ENCODE assay signal across 21 cellular contexts in the genomic region with DNA sequence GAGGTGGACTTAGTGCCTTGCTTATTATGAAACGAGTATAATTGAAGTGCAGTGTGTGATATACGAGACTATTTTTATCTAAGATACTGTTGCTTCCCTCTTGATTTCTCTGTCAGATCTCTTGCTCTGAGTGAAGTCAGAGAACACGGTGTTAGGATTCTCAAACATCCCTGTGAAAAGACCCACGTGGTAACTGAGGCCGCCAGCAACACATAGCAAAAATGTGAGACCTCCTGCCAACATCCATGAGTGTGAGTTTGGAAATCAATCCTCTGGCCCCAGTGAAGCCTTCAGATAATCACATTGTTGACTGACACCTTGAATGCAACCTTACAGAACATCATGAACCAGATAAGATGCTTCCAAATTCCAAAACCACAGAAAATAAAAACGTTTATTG.
DNase-seq lines count a peak whose midpoint lies in the region; ATAC-seq, FAIRE-seq and TF ChIP-seq lines count a peak whose summit lies in the region.
"Had no signal": no experiment of that assay in that cellular context is flagged by ENCODE, and none has a peak within 500 bp of the region (broad histone marks: within the 10 kb centered on the region; RNA-seq: fewer than 3 reads in every experiment).

No MANE protein-coding gene starts in this region.

- no peak overlapping the region for H4K8ac ChIP-seq in H1 (ENCODE audit: extremely low read depth, insufficient read depth, low read length)

- H2AK5ac ChIP-seq in H1 (ENCODE audit: low read depth, low read length) = no peak overlapping the region

- H3K9ac ChIP-seq in Karpas-422 (ENCODE audit: low read length) = no peak overlapping the region
- H3K9ac ChIP-seq in H1 (replicated peaks in 1 of 4; ENCODE audit: extremely low read depth in 1 of 4, low read depth in 3 of 4, low read length in 3 of 4) = no peak overlapping the region

- in situ Hi-C loops in KBM-7 (cut with MboI; ENCODE audit: low pct_unique_long_range_greater_than_20kb, low sequenced_read_pairs) = no loop called here

- no peak overlapping the region for H3K56ac ChIP-seq in H1 (replicated peaks; ENCODE audit: insufficient read length, low read depth, low read length)

- H3K4me3 Mint-ChIP-seq in Caco-2 (ENCODE audit: unreplicated experiment) = no peak overlapping the region
- H3K4me3 Mint-ChIP-seq: CD4-positive, alpha-beta memory T cell; GM23338 had no signal

- H3K18ac ChIP-seq in H1 (ENCODE audit: extremely low read depth, low read length) = no peak overlapping the region

- H3K36me3 ChIP-seq in Karpas-422 (ENCODE audit: insufficient read depth, low read length) (no peaks in the 10 kb centered on the region), H1 (ENCODE audit: control insufficient read depth in 2 of 4, insufficient read depth in 4 of 4, low read length in 3 of 4) (no peaks in the 10 kb centered on the region), osteoblast (ENCODE audit: insufficient read depth, low read length) (no peaks in the 10 kb centered on the region), Caco-2 (ENCODE audit: control insufficient read depth, insufficient read depth, low read length) (no peaks in the 10 kb centered on the region), prostate gland (no peaks in the 10 kb centered on the region)
- H3K36me3 ChIP-seq: BE2C had no signal

- H3K4me3 ChIP-seq in Karpas-422 (ENCODE audit: low read length) (no peak overlapping the region), H1 (ENCODE audit: extremely low read depth in 1 of 4, insufficient read depth in 2 of 4, low read depth in 3 of 4, low read length in 4 of 4) (no peak overlapping the region), osteoblast (ENCODE audit: insufficient read depth, low read length) (no peak overlapping the region), Caco-2 (ENCODE audit: low read depth, low read length) (no peak overlapping the region), prostate gland (no peak overlapping the region)
- H3K4me3 ChIP-seq: GM23338 had no signal

- TF ChIP-seq EP300 in H1 (IDR thresholded peaks at IDR 0.05; ENCODE audit: borderline replicate concordance in 1 of 2, low read depth in 2 of 2, low read length in 2 of 2) = no peak

- H2AFZ ChIP-seq in Karpas-422 (ENCODE audit: low read length) (0 out of 2 replicates have a peak overlapping the region, but pooled peaks have one; percentile 2), H1 (ENCODE audit: low read length) (0 out of 2 replicates have a peak overlapping the region, but pooled peaks have one; percentile 6), osteoblast (ENCODE audit: low read length) (peak overlapping the region; percentile 71)
- H2AFZ ChIP-seq: GM23338 had no signal

- WGBS in H1 (ENCODE audit: extremely low coverage in 1 of 2, insufficient coverage in 1 of 2, insufficient read length in 1 of 2, insufficient replicate concordance in 2 of 2, low coverage in 1 of 2, low lambda C conversion rate in 2 of 2, missing lambda C conversion rate in 1 of 2), 2 experiments = 85% methylated on average over 6 of the region's 6 CpGs; no CpG with 5 or more reads in 1 of the 2 experiments
- 49% methylated on average over 6 of the region's 6 CpGs for WGBS in prostate gland

- peaks cover 9% of the 10 kb centered on the region for H3K9me3 Mint-ChIP-seq in Caco-2 (ENCODE audit: unreplicated experiment)
- H3K9me3 Mint-ChIP-seq: GM23338 had no signal

- H3K4me1 ChIP-seq in Karpas-422 (ENCODE audit: low read length) = no peaks in the 10 kb centered on the region
- H3K4me1 ChIP-seq in H1 (replicated peaks in 1 of 4; ENCODE audit: control insufficient read depth in 3 of 4, insufficient read depth in 4 of 4, low read length in 3 of 4) = no peaks in the 10 kb centered on the region
- peaks cover 11% of the 10 kb centered on the region for H3K4me1 ChIP-seq in osteoblast (ENCODE audit: insufficient read depth, low read length)
- no peaks in the 10 kb centered on the region for H3K4me1 ChIP-seq in Caco-2
- H3K4me1 ChIP-seq in prostate gland (replicated peaks) = no peaks in the 10 kb centered on the region
- H3K4me1 ChIP-seq: BE2C had no signal

- H3K14ac ChIP-seq in H1 (ENCODE audit: insufficient read length) = no peak overlapping the region

- no peak overlapping the region for H4K5ac ChIP-seq in H1 (ENCODE audit: insufficient read length, low read depth, low read length)

- POLR2A ChIA-PET in H1 (lab: Charles Lee; ENCODE audit: partially characterized antibody) = no interaction called here
- POLR2A ChIA-PET in Caco-2 (lab: Charles Lee) = no interaction called here

- no peak for TF ChIP-seq POLR2A in H1 (IDR thresholded peaks at IDR 0.05; ENCODE audit: control extremely low read depth in 1 of 2, low read depth in 2 of 2, low read length in 2 of 2)
- no peak for TF ChIP-seq POLR2A in prostate gland (IDR thresholded peaks at IDR 0.05)

- H3K9me2 ChIP-seq in Karpas-422 (replicated peaks; ENCODE audit: insufficient read depth, low read length) = no peaks in the 10 kb centered on the region

- H3K27ac Mint-ChIP-seq in Caco-2 (ENCODE audit: unreplicated experiment) = no peak overlapping the region
- H3K27ac Mint-ChIP-seq: CD4-positive, alpha-beta memory T cell; GM23338 had no signal

- H2BK20ac ChIP-seq in H1 (ENCODE audit: low read length) = no peak overlapping the region

- H3K27ac ChIP-seq in Karpas-422 (ENCODE audit: low read length) (no peak overlapping the region), H1 (ENCODE audit: low read depth, low read length) (no peak overlapping the region), osteoblast (ENCODE audit: low read depth, low read length) (no peak overlapping the region), prostate gland (no peak overlapping the region)
- H3K27ac ChIP-seq: RWPE1 had no signal

- H3K9me3 ChIP-seq in Karpas-422 (ENCODE audit: low read length) (peaks cover 15% of the 10 kb centered on the region), H1 (ENCODE audit: insufficient read depth in 2 of 2, low read depth in 1 of 2, low read length in 1 of 2) (no peaks in the 10 kb centered on the region), osteoblast (ENCODE audit: low read depth, low read length) (no peaks in the 10 kb centered on the region), Caco-2 (no peaks in the 10 kb centered on the region), prostate gland (no peaks in the 10 kb centered on the region)
- H3K9me3 ChIP-seq: BE2C had no signal

- H2BK12ac ChIP-seq in H1 (ENCODE audit: low read depth, low read length) = no peak overlapping the region

- H3K36me3 Mint-ChIP-seq in Caco-2 (ENCODE audit: insufficient read depth, unreplicated experiment) = no peaks in the 10 kb centered on the region
- H3K36me3 Mint-ChIP-seq: CD4-positive, alpha-beta memory T cell had no signal

- no peak overlapping the region for H2BK5ac ChIP-seq in H1 (ENCODE audit: low read depth, low read length)

- no peak overlapping the region for H2BK15ac ChIP-seq in H1 (ENCODE audit: low read length)

- no peak overlapping the region for H3K4ac ChIP-seq in H1 (replicated peaks; ENCODE audit: insufficient read length, low read depth, low read length)

- no peaks in the 10 kb centered on the region for H3K79me2 ChIP-seq in Karpas-422 (ENCODE audit: low read length)
- no peaks in the 10 kb centered on the region for H3K79me2 ChIP-seq in H1 (ENCODE audit: control insufficient read depth in 1 of 2, insufficient read depth in 2 of 2, low read length in 2 of 2)
- H3K79me2 ChIP-seq in osteoblast (ENCODE audit: insufficient read depth, low read length) = no peaks in the 10 kb centered on the region

- CTCF ChIA-PET in H1 (lab: Charles Lee; ENCODE audit: partially characterized antibody) (no interaction called here), Caco-2 (lab: Charles Lee) (no interaction called here)

- no peaks in the 10 kb centered on the region for H3K79me1 ChIP-seq in H1 (ENCODE audit: low read depth, low read length)

- H3K4me2 ChIP-seq in Karpas-422 (ENCODE audit: low read depth, low read length, poor library complexity, severe bottlenecking) = no peak overlapping the region
- H3K4me2 ChIP-seq in H1 (ENCODE audit: insufficient read depth in 1 of 2, low read depth in 2 of 2, low read length in 2 of 2) = no peak overlapping the region
- H3K4me2 ChIP-seq in osteoblast (ENCODE audit: insufficient read depth, low read length) = no peak overlapping the region
- H3K4me2 ChIP-seq: GM23338 had no signal

- H3K23me2 ChIP-seq in H1 (ENCODE audit: low read depth, low read length) = no peaks in the 10 kb centered on the region

- H3K27me3 Mint-ChIP-seq in Caco-2 (ENCODE audit: insufficient read depth, unreplicated experiment) = no peaks in the 10 kb centered on the region
- H3K27me3 Mint-ChIP-seq: CD4-positive, alpha-beta memory T cell had no signal

- TF ChIP-seq RAD21 in H1 (IDR thresholded peaks at IDR 0.05 in 1 of 2, conservative IDR thresholded peaks at IDR 0.05 in 1 of 2; ENCODE audit: low read depth in 2 of 2, low read length in 2 of 2) = no peak

- H2BK120ac ChIP-seq in H1 (replicated peaks; ENCODE audit: low read depth, low read length) = no peak overlapping the region

- H3K4me1 Mint-ChIP-seq in Caco-2 (ENCODE audit: low read depth, unreplicated experiment) = no peaks in the 10 kb centered on the region
- H3K4me1 Mint-ChIP-seq: CD4-positive, alpha-beta memory T cell; GM23338 had no signal

- no peak for TF ChIP-seq CTCF in H1 (IDR thresholded peaks at IDR 0.05; ENCODE audit: control extremely low read depth in 1 of 3, insufficient read depth in 1 of 3, low read depth in 1 of 3, low read length in 3 of 3)
- TF ChIP-seq CTCF in osteoblast (IDR thresholded peaks at IDR 0.05; ENCODE audit: extremely low read depth, low read depth, low read length) = no peak
- TF ChIP-seq CTCF in Caco-2 (IDR thresholded peaks at IDR 0.05; ENCODE audit: insufficient read depth in 1 of 2, low read depth in 1 of 2, low read length in 1 of 2, severe bottlenecking in 1 of 2, unreplicated experiment in 1 of 2) = no peak
- no peak for TF ChIP-seq CTCF in prostate gland (IDR thresholded peaks at IDR 0.05)

- no peak overlapping the region for H4K91ac ChIP-seq in H1 (replicated peaks; ENCODE audit: insufficient read length, low read length)

- no peaks in the 10 kb centered on the region for H4K20me1 ChIP-seq in Karpas-422 (ENCODE audit: insufficient read depth, low read depth, low read length)
- H4K20me1 ChIP-seq in H1 (replicated peaks in 1 of 2; ENCODE audit: control insufficient read depth in 1 of 2, insufficient read depth in 2 of 2, low read length in 2 of 2) = no peaks in the 10 kb centered on the region
- H4K20me1 ChIP-seq in osteoblast (ENCODE audit: insufficient read depth, low read length) = no peaks in the 10 kb centered on the region

- BruUV-seq in Caco-2 (replicated peaks; lab: Mats Ljungman, UMichigan) = no TSS peak

- DNase-seq in Karpas-422 (no peak), H1 (ENCODE audit: low read depth in 1 of 2, low spot score in 2 of 2) (no peak), left cardiac atrium (peak; percentile 60), osteoblast (ENCODE audit: insufficient read length, low spot score, missing footprints) (no peak), KBM-7 (no peak), Caco-2 (no peak), prostate gland (ENCODE audit: low spot score) (no peak)
- DNase-seq: BE2C; CD4-positive, alpha-beta memory T cell; DMS79 treated with DMSO at 0.1 percent for 48 hours; Kasumi-1; NCI-H1417; NCI-H2029; NCI-H524 had no signal

- H3K27me3 ChIP-seq in Karpas-422 (ENCODE audit: low read length) (no peaks in the 10 kb centered on the region), H1 (replicated peaks in 1 of 4; ENCODE audit: control insufficient read depth in 3 of 4, extremely low read depth in 1 of 4, insufficient read depth in 3 of 4, low read length in 3 of 4) (no peaks in the 10 kb centered on the region), osteoblast (ENCODE audit: insufficient read depth, low read length) (no peaks in the 10 kb centered on the region), Caco-2 (replicated peaks; ENCODE audit: control insufficient read depth, insufficient read depth, low read length) (no peaks in the 10 kb centered on the region), prostate gland (replicated peaks; ENCODE audit: insufficient read depth) (no peaks in the 10 kb centered on the region)
- H3K27me3 ChIP-seq: BE2C had no signal

- no peak for FAIRE-seq in H1 (lab: Jason Lieb, UNC)
- FAIRE-seq: D721Med, G401.6, GM12892, GM19239, HepG2 had no signal

- intact Hi-C loops in left cardiac atrium (cut with DNase I) = no loop called here
- intact Hi-C loops in Caco-2 (cut with micrococcal nuclease; ENCODE audit: unreplicated experiment) = no loop called here
- intact Hi-C loops in prostate gland (cut with DNase I) = no loop called here

- H3K23ac ChIP-seq in H1 (ENCODE audit: insufficient read length) = no peak overlapping the region

- peak; percentile 97 to 98 for ATAC-seq in left cardiac atrium
- ATAC-seq: GM23338, HepG2 had no signal

Comparison
In these comparisons a context has a peak if more than half of its experiments do, and no peak if none do; other contexts are left out.
1. H2AFZ ChIP-seq: peak in every context shown above with its lines; median percentile 71 in osteoblast; 6 in H1; 2 in Karpas-422.